Comparison of ENCODE assay signal across 4 cellular contexts in the genomic region with DNA sequence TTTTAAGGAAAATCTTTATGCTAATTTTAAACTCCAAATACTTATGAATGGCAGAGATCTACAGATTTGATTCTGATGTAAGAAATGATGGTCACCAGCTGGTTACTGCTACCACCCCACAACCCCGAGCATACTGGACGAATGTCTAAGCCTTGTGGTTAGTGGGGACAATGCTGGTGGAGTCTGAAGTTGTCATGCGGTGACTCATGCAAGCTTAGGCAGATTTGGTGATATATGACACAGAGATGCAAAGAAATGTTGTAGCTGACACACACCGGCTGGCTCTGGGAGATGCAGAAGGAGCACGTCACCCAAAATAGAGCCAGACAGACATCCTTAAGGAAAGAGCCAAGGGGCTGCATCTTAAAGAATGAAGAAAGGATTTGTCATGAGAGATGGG. TPM values are rescaled to one million over a fixed set of nuclear protein-coding genes. Genes with fewer than 3 reads are reported as not detected.
"Had no signal": no experiment of that assay in that cellular context is flagged by ENCODE, and none has a peak within 500 bp of the region (broad histone marks: within the 10 kb centered on the region; RNA-seq: fewer than 3 reads in every experiment).

No MANE protein-coding gene starts in this region.

RNA-seq across cellular contexts. Expression of a gene that starts 48.9 kb away (rescaled TPM):
- total RNA-seq: M059J, PC-9, SJSA1, T-cell had no signal
